8 cellular contexts compared by ENCODE assay signal in genomic region chr11:57649826-57650738, GRCh38. TPM values are rescaled to one million over a fixed set of nuclear protein-coding genes. Genes with fewer than 3 reads are reported as not detected.
DNase-seq lines count a peak whose midpoint lies in the region; ATAC-seq, FAIRE-seq and TF ChIP-seq lines count a peak whose summit lies in the region.

Gene YPEL4 (minus strand): TSS chr11:57649912. CDS start chr11:57647107, 2,805 bp downstream.

- ATAC-seq in CD4-positive, alpha-beta T cell (ENCODE audit: poor library complexity), result peak; percentile 83

- peaks cover 42% of the 10 kb centered on the region for H3K27me3 ChIP-seq in CD4-positive, alpha-beta T cell (ENCODE audit: control insufficient read depth, insufficient read depth, low read length)

- DNase-seq in CD4-positive, alpha-beta T cell, result peak; percentile 51 to 85 (median 68)
- DNase-seq in KBM-7 (peak; percentile 61), cerebellum (ENCODE audit: low spot score) (peak; percentile 95), kidney (peak; percentile 85), NCI-H2029 treated with DMSO at 0.1 percent for 48 hours (lab: John Stamatoyannopoulos, UW) (no peak), SKM-1 (lab: John Stamatoyannopoulos, UW; ENCODE audit: unreplicated experiment) (no peak)
- peak; percentile 40 to 41 for DNase-seq in activated CD4-positive, alpha-beta T cell treated with anti-CD3 and anti-CD28 coated beads for 24 hours (ENCODE audit: low read depth in 2 of 2)
- DNase-seq in stimulated activated CD4-positive, alpha-beta T cell treated with anti-CD3 and anti-CD28 coated beads, Interleukin-2, amount 100 ng/mL, for 24 hours, result peak; percentile 44 to 64

- H3K36me3 Mint-ChIP-seq in CD4-positive, alpha-beta T cell (ENCODE audit: low read depth), result no peaks in the 10 kb centered on the region

- peak within 1 kb of the TSS; percentile 83 for H3K27ac Mint-ChIP-seq in CD4-positive, alpha-beta T cell

- peak within 1 kb of the TSS; percentile 87 for H3K4me3 Mint-ChIP-seq in CD4-positive, alpha-beta T cell

- H3K9me3 Mint-ChIP-seq in CD4-positive, alpha-beta T cell, result no peaks in the 10 kb centered on the region

- no peak for TF ChIP-seq CTCF in CD4-positive, alpha-beta T cell (IDR thresholded peaks at IDR 0.05)
- no peak for TF ChIP-seq CTCF in kidney (IDR thresholded peaks at IDR 0.05; ENCODE audit: borderline replicate concordance, extremely low read depth, insufficient read depth)

- CTCF ChIA-PET in CD4-positive, alpha-beta T cell (lab: Charles Lee), result interaction anchor here (2.6 kb wide), 1 partner anchor 82 kb away, joined by 12 read pairs; the partner anchor contains the start of gene UBE2L6

- POLR2A ChIA-PET in CD4-positive, alpha-beta T cell (lab: Charles Lee), result interaction anchor here (0.6 to 2.6 kb wide), 3 partner anchors 64 to 91 kb away, joined by 4 to 10 read pairs (median 7); partner anchors contain the start of genes SELENOH and UBE2L6

- no peaks in the 10 kb centered on the region for H3K9me3 ChIP-seq in CD4-positive, alpha-beta T cell (ENCODE audit: control insufficient read depth, low read length)
- H3K9me3 ChIP-seq in kidney (ENCODE audit: control insufficient read depth in 1 of 2, low read length in 2 of 2), result no peaks in the 10 kb centered on the region

- peaks cover 49% of the 10 kb centered on the region for H3K4me1 Mint-ChIP-seq in CD4-positive, alpha-beta T cell (ENCODE audit: low read depth)

- peaks cover 55% of the 10 kb centered on the region for H3K27me3 Mint-ChIP-seq in CD4-positive, alpha-beta T cell

- intact Hi-C loops in CD4-positive, alpha-beta T cell (cut with DNase I, micrococcal nuclease), result loop anchor here (2.0 kb wide), 2 partner anchors 17 to 123 kb away; no protein-coding TSS in a partner anchor
- intact Hi-C loops in kidney (cut with DNase I), result no loop called here

- H3K4me3 ChIP-seq in kidney (ENCODE audit: low read length in 2 of 2), result peak within 1 kb of the TSS in 1 of 2 donors; percentile 37

- in situ Hi-C loops in KBM-7 (cut with MboI; ENCODE audit: low pct_unique_long_range_greater_than_20kb, low sequenced_read_pairs), result loop anchor here (10.0 kb wide), 1 partner anchor 155 kb away; no protein-coding TSS in a partner anchor

- H3K4me1 ChIP-seq in kidney (ENCODE audit: control insufficient read depth in 1 of 2, insufficient read depth in 1 of 2, low read depth in 1 of 2, low read length in 2 of 2), result peaks cover 5 to 25% of the 10 kb centered on the region in 2 donors

- no peaks in the 10 kb centered on the region for H3K36me3 ChIP-seq in kidney (ENCODE audit: control insufficient read depth in 1 of 2, insufficient read depth in 2 of 2, low read length in 2 of 2)

- H3K27ac ChIP-seq in CD4-positive, alpha-beta T cell (ENCODE audit: low read depth, low read length), result no peak within 1 kb of the TSS
- no peak within 1 kb of the TSS for H3K27ac ChIP-seq in kidney (ENCODE audit: low read depth in 2 of 2, low read length in 2 of 2)

- H3K9ac ChIP-seq in kidney (ENCODE audit: low read length in 2 of 2), result no peak within 1 kb of the TSS

- no peak for FAIRE-seq in kidney (lab: Jason Lieb, UNC)

RNA-seq across cellular contexts. Expression of gene YPEL4, which starts in this region (rescaled TPM):
- 1 to 10 TPM; 5.6 to 7.3 TPM for total RNA-seq in CD4-positive, alpha-beta T cell
- total RNA-seq in cerebellum, result 1.8 TPM
- 0.82 TPM for total RNA-seq in kidney
- 0.88 TPM for polyA plus RNA-seq in kidney (ENCODE audit: insufficient read depth, low read depth, low replicate concordance)

Comparison
In these comparisons a context has a peak if more than half of its experiments do, and no peak if none do; other contexts are left out.
1. Peak in DNase-seq in kidney; RNA of the gene not detected or under 1 TPM.
2. DNase-seq: peak in CD4-positive, alpha-beta T cell (10 of 10), KBM-7 (single experiment), activated CD4-positive, alpha-beta T cell treated with anti-CD3 and anti-CD28 coated beads for 24 hours (2 of 2), cerebellum (single experiment) and stimulated activated CD4-positive, alpha-beta T cell treated with anti-CD3 and anti-CD28 coated beads, Interleukin-2, amount 100 ng/mL, for 24 hours (2 of 2); none in NCI-H2029 treated with DMSO at 0.1 percent for 48 hours (single experiment) and SKM-1 (single experiment).